ENCODE assay signal across 8 cellular contexts in the genomic region with DNA sequence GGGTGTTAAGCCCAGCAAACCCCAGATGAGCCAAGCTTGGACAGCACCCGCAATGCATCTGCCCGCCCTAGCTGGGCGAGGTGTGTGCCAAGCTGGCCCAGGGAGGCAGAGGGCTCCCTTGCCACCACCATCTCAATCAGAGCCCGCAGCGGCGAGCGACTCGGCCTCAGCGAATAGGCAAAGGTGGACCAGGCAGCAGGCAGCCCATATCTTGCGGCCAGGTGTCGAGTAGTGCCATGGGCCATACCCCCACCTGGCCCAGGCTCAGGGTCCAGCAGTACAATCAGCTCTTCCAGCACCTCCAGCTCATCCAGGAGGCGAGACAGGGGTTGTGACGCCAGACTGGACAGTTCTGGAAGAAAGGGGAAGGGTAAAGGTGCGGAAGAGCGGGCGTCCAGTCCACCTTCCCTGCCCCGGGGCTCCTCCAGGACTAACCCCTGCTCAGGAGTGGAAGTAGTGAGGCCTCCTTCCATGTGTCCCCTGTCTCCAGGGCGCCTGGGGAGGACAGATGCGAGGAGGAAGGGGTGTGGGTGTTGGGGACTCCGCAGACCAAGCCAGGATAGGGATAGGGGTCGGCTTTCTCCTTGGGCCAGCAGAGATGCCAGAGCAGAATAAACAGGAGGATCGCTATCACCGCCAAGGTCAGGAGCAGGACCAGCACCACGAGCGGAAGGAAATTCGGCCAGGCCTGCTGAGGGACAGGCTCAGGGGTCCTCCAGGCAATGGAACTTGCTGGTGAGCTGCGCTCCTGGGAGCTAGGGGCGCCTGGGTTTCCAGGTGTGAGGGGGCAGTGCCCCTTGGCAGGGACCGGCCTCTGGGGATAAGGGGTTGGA. TPM values are rescaled to one million over a fixed set of nuclear protein-coding genes. Genes with fewer than 3 reads are reported as not detected.
A peak's percentile ranks its signal among the peaks of the same experiment; 100 is the strongest.
DNase-seq lines count a peak whose midpoint lies in the region; ATAC-seq and TF ChIP-seq lines count a peak whose summit lies in the region.

No MANE protein-coding gene starts in this region.

- H3K4me3 ChIP-seq in SJCRH30 (peak overlapping the region; percentile 63), fibroblast of the aortic adventitia (ENCODE audit: low read depth, low read length) (peak overlapping the region; percentile 71), retinal pigment epithelial cell (ENCODE audit: low read length) (peak overlapping the region; percentile 68), thyroid gland (replicated peaks in 1 of 3) (peak overlapping the region in 1 of 3 donors; percentile 45)

- no peak overlapping the region for H3K27ac ChIP-seq in SJCRH30
- peak overlapping the region in 1 of 3 donors; percentile 48 for H3K27ac ChIP-seq in thyroid gland

- TF ChIP-seq CTCF in fibroblast of the aortic adventitia (IDR thresholded peaks at IDR 0.05; ENCODE audit: insufficient read depth, low read length) (no peak), retinal pigment epithelial cell (conservative IDR thresholded peaks at IDR 0.05; ENCODE audit: low read depth, low read length) (no peak), thyroid gland (IDR thresholded peaks at IDR 0.05) (no peak)

- H3K4me1 ChIP-seq in SJCRH30 (no peaks in the 10 kb centered on the region), thyroid gland (peaks cover 20 to 21% of the 10 kb centered on the region in 2 donors)

- TF ChIP-seq POLR2A in GM19193 (IDR thresholded peaks at IDR 0.05; ENCODE audit: extremely low read depth, insufficient read depth, insufficient read length): peak; percentile 8
- no peak for TF ChIP-seq POLR2A in thyroid gland (IDR thresholded peaks at IDR 0.05)

- 73 to 86% methylated on average over 20 to 26 of the region's 29 CpGs for WGBS in thyroid gland, 2 donors

- DNase-seq in SJCRH30: peak in 1 of 2 experiments; percentile 28
- DNase-seq in fibroblast of the aortic adventitia (ENCODE audit: low read depth): no peak
- DNase-seq in retinal pigment epithelial cell (ENCODE audit: low read depth): no peak
- DNase-seq in HT-29 (ENCODE audit: low spot score): no peak
- no peak for DNase-seq in thyroid gland

- no peak for ATAC-seq in activated CD4-positive, CD25-positive, alpha-beta regulatory T cell treated with anti-CD3 and anti-CD28 coated beads, Interleukin-2, amount 50 U/mL, for 24 hours
- no peak for ATAC-seq in HG02884 (IDR thresholded peaks at IDR 0.05; ENCODE audit: unreplicated experiment)

- H3K27me3 ChIP-seq in SJCRH30 (no peaks in the 10 kb centered on the region), thyroid gland (no peaks in the 10 kb centered on the region)

- intact Hi-C loops in thyroid gland (cut with DNase I): no loop called here

- H3K9me3 ChIP-seq in SJCRH30 (replicated peaks): no peaks in the 10 kb centered on the region
- no peaks in the 10 kb centered on the region for H3K9me3 ChIP-seq in thyroid gland

- H3K36me3 ChIP-seq in SJCRH30 (peaks cover 25% of the 10 kb centered on the region), thyroid gland (peaks cover 22 to 31% of the 10 kb centered on the region in 2 donors)

RNA-seq across cellular contexts. Expression of gene IGFLR1, which starts 2.8 kb away (rescaled TPM):
- 4.3 and 10.3 TPM in 2 replicates for total RNA-seq in SJCRH30 (2014; rRNA removed; shearing (Covaris generic))
- total RNA-seq in fibroblast of the aortic adventitia (ENCODE audit: low replicate concordance): 1.3 and 1.9 TPM in 2 replicates
- 10.0 and 13.4 TPM in 2 replicates for total RNA-seq in HT-29 (2014; rRNA removed; shearing (Covaris generic))
- total RNA-seq in thyroid gland: 1 to 10 TPM; 5.2 to 6.1 (median 5.9) TPM

RNA-seq across cellular contexts. Expression of gene U2AF1L4, which starts 5.7 kb away (rescaled TPM):
- total RNA-seq in SJCRH30 (2014; rRNA removed; shearing (Covaris generic)): 9.7 and 11.4 TPM in 2 replicates
- total RNA-seq in fibroblast of the aortic adventitia (ENCODE audit: low replicate concordance) (5.8 and 7.1 TPM in 2 replicates), thyroid gland (10 to 100 TPM; 29.7 to 51.7 (median 36.8) TPM)
- total RNA-seq in HT-29 (2014; rRNA removed; shearing (Covaris generic)): 20.0 and 20.9 TPM in 2 replicates

RNA-seq across cellular contexts. Expression of gene PSENEN, which starts 6.0 kb away (rescaled TPM):
- total RNA-seq in SJCRH30 (2014; rRNA removed; shearing (Covaris generic)): 37.7 and 47.2 TPM in 2 replicates
- total RNA-seq in fibroblast of the aortic adventitia (ENCODE audit: low replicate concordance): 14.7 and 19.5 TPM in 2 replicates
- total RNA-seq in HT-29 (2014; rRNA removed; shearing (Covaris generic)): 76.2 and 77.0 TPM in 2 replicates
- 10 to 100 TPM; 34.0 to 73.8 (median 40.5) TPM for total RNA-seq in thyroid gland

RNA-seq across cellular contexts. Expression of gene LIN37, which starts 8.9 kb away (rescaled TPM):
- 4.9 and 6.1 TPM in 2 replicates for total RNA-seq in SJCRH30 (2014; rRNA removed; shearing (Covaris generic))
- total RNA-seq in fibroblast of the aortic adventitia (ENCODE audit: low replicate concordance) (5.4 and 15.3 TPM in 2 replicates), thyroid gland (10 to 100 TPM in 2 of 4 donors, 1 to 10 TPM in 2; 8.2 to 21.5 (median 14.1) TPM)
- total RNA-seq in HT-29 (2014; rRNA removed; shearing (Covaris generic)): 13.8 and 15.5 TPM in 2 replicates

RNA-seq across cellular contexts. Expression of gene HSPB6, which starts 17.3 kb away (rescaled TPM):
- not detected in 2 replicates for total RNA-seq in SJCRH30 (2014; rRNA removed; shearing (Covaris generic))
- total RNA-seq in fibroblast of the aortic adventitia (ENCODE audit: low replicate concordance) (297 and 713 TPM in 2 replicates), thyroid gland (10 to 100 TPM; 17.3 to 31.8 (median 23.1) TPM)
- total RNA-seq in HT-29 (2014; rRNA removed; shearing (Covaris generic)): not detected in 2 replicates
